ENCODE assay signal across 15 cellular contexts in the genomic region with DNA sequence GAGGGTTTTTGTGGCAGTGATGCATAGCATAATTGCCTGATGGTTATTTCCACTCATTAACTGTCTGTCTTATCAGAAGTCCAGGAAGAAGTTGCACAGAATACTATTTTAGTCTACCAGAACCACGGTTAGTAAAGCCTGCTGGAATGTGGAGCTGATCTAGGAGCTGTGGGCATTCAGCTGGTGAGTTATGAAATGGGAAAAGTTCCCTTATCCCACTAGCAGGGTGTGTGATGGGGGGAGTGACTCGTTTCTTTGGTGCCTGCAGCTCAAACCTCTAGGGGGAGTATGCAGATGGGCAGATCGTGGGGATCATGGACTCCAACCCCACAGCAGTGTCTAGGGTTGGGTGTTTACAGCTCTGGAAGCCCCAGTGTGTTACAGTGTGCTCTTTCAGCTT.
DNase-seq lines count a peak whose midpoint lies in the region; ATAC-seq, FAIRE-seq and TF ChIP-seq lines count a peak whose summit lies in the region.
"Had no signal": no experiment of that assay in that cellular context is flagged by ENCODE, and none has a peak within 500 bp of the region (broad histone marks: within the 10 kb centered on the region; RNA-seq: fewer than 3 reads in every experiment).

No MANE protein-coding gene starts in this region.

- H3K14ac ChIP-seq in H9 (ENCODE audit: insufficient read depth, low read length): no peak overlapping the region

- WGBS in H9 (ENCODE audit: extremely low coverage, insufficient read length, low lambda C conversion rate): no CpG with 5 or more reads among the region's 3 CpGs
- 0% methylated on average over 2 of the region's 3 CpGs for WGBS in GM12878 (ENCODE audit: insufficient coverage, insufficient replicate concordance, low lambda C conversion rate, missing lambda C conversion rate)

- no peak overlapping the region for H3K27ac Mint-ChIP-seq in H9
- H3K27ac Mint-ChIP-seq: activated B cell treated with CpG ODN at 0.5 μM for 24 hours; stimulated activated naive CD8-positive, alpha-beta T cell treated with anti-CD3 and anti-CD28 coated beads, Interleukin-15, amount 100 ng/mL, for 72 hours had no signal

- BruUV-seq in GM12878 (replicated peaks; lab: Mats Ljungman, UMichigan): no TSS peak

- no peak overlapping the region for H3K18ac ChIP-seq in H9 (ENCODE audit: insufficient read length, low read depth, low read length)

- no peaks in the 10 kb centered on the region for H3K23me2 ChIP-seq in H9 (ENCODE audit: insufficient read length, low read depth, low read length, poor library complexity, severe bottlenecking)

- POLR2A ChIA-PET in GM12878 (lab: Charles Lee): no interaction called here

- no peaks in the 10 kb centered on the region for H3K79me1 ChIP-seq in H9 (ENCODE audit: insufficient read depth, low read depth, low read length, poor library complexity, severe bottlenecking)

- H3K9me3 ChIP-seq in H9 (ENCODE audit: control insufficient read depth, low read depth, low read length): no peaks in the 10 kb centered on the region
- H3K9me3 ChIP-seq in GM12878 (replicated peaks; ENCODE audit: control insufficient read depth, insufficient read depth, low read length): no peaks in the 10 kb centered on the region
- no peaks in the 10 kb centered on the region for H3K9me3 ChIP-seq in vagina
- H3K9me3 ChIP-seq: SJSA1 had no signal

- no peak overlapping the region for H4K5ac ChIP-seq in H9 (ENCODE audit: insufficient read length, low read depth, low read length)

- H3K27ac ChIP-seq in H9 (ENCODE audit: insufficient read length, low read depth, low read length) (no peak overlapping the region), GM12878 (ENCODE audit: control insufficient read depth, insufficient read depth) (no peak overlapping the region), vagina (no peak overlapping the region)
- H3K27ac ChIP-seq: SJSA1 had no signal

- H3K27me3 ChIP-seq in H9 (ENCODE audit: insufficient read depth, low read length) (no peaks in the 10 kb centered on the region), GM12878 (replicated peaks in 1 of 2; ENCODE audit: control insufficient read depth in 2 of 2, insufficient read depth in 2 of 2, low read length in 1 of 2) (no peaks in the 10 kb centered on the region), vagina (no peaks in the 10 kb centered on the region)
- H3K27me3 ChIP-seq: SJSA1 had no signal

- H4K20me1 ChIP-seq in H9 (ENCODE audit: control insufficient read depth, insufficient read depth, insufficient read length): no peaks in the 10 kb centered on the region
- H4K20me1 ChIP-seq in GM12878 (ENCODE audit: control insufficient read depth, insufficient read depth): no peaks in the 10 kb centered on the region

- peak; percentile 73 for DNase-seq in AG20443 (ENCODE audit: low spot score)
- no peak for DNase-seq in H9
- DNase-seq in GM12878 (ENCODE audit: low read depth, low spot score): no peak
- DNase-seq in iPS-NIHi7 (ENCODE audit: extremely low spot score): peak; percentile 20
- DNase-seq in vagina (ENCODE audit: extremely low spot score in 2 of 2): no peak
- no peak for DNase-seq in NCI-H1436 (lab: John Stamatoyannopoulos, UW)
- DNase-seq in posterior cingulate gyrus: no peak
- DNase-seq: activated B cell treated with CpG ODN at 0.5 μM for 24 hours; activated T-cell treated with anti-CD3 and anti-CD28 coated beads, Interleukin-2, amount 50 U/mL, for 1 hour; amygdala; effector CD4-positive, alpha-beta T cell; NCI-H187 treated with DMSO at 0.1 percent for 48 hours; stimulated activated naive CD8-positive, alpha-beta T cell treated with anti-CD3 and anti-CD28 coated beads, Interleukin-15, amount 100 ng/mL, for 72 hours had no signal

- H2BK12ac ChIP-seq in H9 (ENCODE audit: insufficient read length, low read depth, low read length): no peak overlapping the region

- H2BK5ac ChIP-seq in H9 (ENCODE audit: insufficient read length, low read length): no peak overlapping the region

- RAD21 ChIA-PET in GM12878 (lab: Charles Lee; ENCODE audit: unreplicated experiment): no interaction called here

- H3K56ac ChIP-seq in H9 (ENCODE audit: insufficient read length, low read depth, low read length): no peak overlapping the region

- H3T11ph ChIP-seq in H9 (ENCODE audit: low read length): no peak overlapping the region

- H3K4me1 ChIP-seq in H9 (ENCODE audit: insufficient read depth, low read length): no peaks in the 10 kb centered on the region
- no peaks in the 10 kb centered on the region for H3K4me1 ChIP-seq in GM12878 (ENCODE audit: control insufficient read depth, insufficient read depth, low read length)
- no peaks in the 10 kb centered on the region for H3K4me1 ChIP-seq in vagina
- H3K4me1 ChIP-seq: SJSA1 had no signal

- H3K4me2 ChIP-seq in H9 (ENCODE audit: insufficient read depth, insufficient read length, low read length) (no peak overlapping the region), GM12878 (ENCODE audit: control insufficient read depth, insufficient read depth) (no peak overlapping the region)

- H3K4me3 ChIP-seq in GM12878 (no peak overlapping the region), vagina (no peak overlapping the region)
- H3K4me3 ChIP-seq: SJSA1 had no signal

- H3K36me3 Mint-ChIP-seq in H9 (ENCODE audit: insufficient read depth in 1 of 3, low read depth in 3 of 3): no peaks in the 10 kb centered on the region

- H3K9me3 Mint-ChIP-seq in H9: no peaks in the 10 kb centered on the region; a peak in 1 of 5 replicates
- H3K9me3 Mint-ChIP-seq: activated B cell treated with CpG ODN at 0.5 μM for 24 hours; stimulated activated naive CD8-positive, alpha-beta T cell treated with anti-CD3 and anti-CD28 coated beads, Interleukin-15, amount 100 ng/mL, for 72 hours had no signal

- H2AFZ ChIP-seq in H9 (ENCODE audit: low read length) (no peak overlapping the region), GM12878 (ENCODE audit: control insufficient read depth, low read depth, low read length) (no peak overlapping the region)

- H3K9ac ChIP-seq in H9 (ENCODE audit: extremely low read depth, insufficient read length, low read length) (no peak overlapping the region), GM12878 (ENCODE audit: control insufficient read depth, insufficient read depth, low read length) (no peak overlapping the region)

- TF ChIP-seq EP300 in GM12878 (IDR thresholded peaks at IDR 0.05; ENCODE audit: borderline replicate concordance in 1 of 2, control insufficient read depth in 1 of 2, low read depth in 2 of 2, low read length in 2 of 2): no peak

- CTCF ChIA-PET in GM12878 (lab: Yijun Ruan, JAX): no interaction called here

- SMC1A ChIA-PET in GM12878 (lab: Charles Lee; ENCODE audit: uncharacterized antibody, unreplicated experiment): interaction anchor here (0.6 to 0.9 kb wide), 2 partner anchors 11 to 1788 kb away, joined by 3 read pairs; no protein-coding TSS in a partner anchor

- no peaks in the 10 kb centered on the region for H3K79me2 ChIP-seq in H9 (ENCODE audit: insufficient read depth, low read length)
- H3K79me2 ChIP-seq in GM12878 (ENCODE audit: control insufficient read depth, insufficient read depth, low read length): no peaks in the 10 kb centered on the region

- no peak overlapping the region for H3K4me3 Mint-ChIP-seq in H9
- H3K4me3 Mint-ChIP-seq: activated B cell treated with CpG ODN at 0.5 μM for 24 hours; stimulated activated naive CD8-positive, alpha-beta T cell treated with anti-CD3 and anti-CD28 coated beads, Interleukin-15, amount 100 ng/mL, for 72 hours had no signal

- TF ChIP-seq POLR2A in GM12878 (IDR thresholded peaks at IDR 0.05; ENCODE audit: low read depth, low read length): no peak
- TF ChIP-seq POLR2A in vagina (IDR thresholded peaks at IDR 0.05): no peak

- H3K27me3 Mint-ChIP-seq in H9 (ENCODE audit: low read depth): no peaks in the 10 kb centered on the region

- H3K23ac ChIP-seq in H9 (ENCODE audit: insufficient read length, low read depth, low read length): no peak overlapping the region

- TF ChIP-seq RAD21 in GM12878 (IDR thresholded peaks at IDR 0.05; ENCODE audit: insufficient read depth, low read depth, low read length): 0 out of 2 replicates have a peak, but pooled peaks have one; percentile 15

- peak; percentile 40; the same call in 1 of the 3 replicates for ATAC-seq in GM12878
- ATAC-seq in HG02642 (IDR thresholded peaks at IDR 0.05; ENCODE audit: poor library complexity, unreplicated experiment): no peak
- ATAC-seq: stimulated activated naive CD8-positive, alpha-beta T cell treated with anti-CD3 and anti-CD28 coated beads, Interleukin-15, amount 100 ng/mL, for 72 hours had no signal

- intact Hi-C loops in GM12878 (cut with micrococcal nuclease; ENCODE audit: unreplicated experiment) (no loop called here), vagina (cut with DNase I) (no loop called here), posterior cingulate gyrus (cut with DNase I) (no loop called here)

- in situ Hi-C loops in GM12878 (cut with MboI): no loop called here

- no peak overlapping the region for H4K91ac ChIP-seq in H9 (ENCODE audit: insufficient read length, low read depth, low read length)

- H2BK120ac ChIP-seq in H9 (ENCODE audit: low read depth, low read length, poor library complexity, severe bottlenecking): no peak overlapping the region

- H3K4me1 Mint-ChIP-seq in H9: no peaks in the 10 kb centered on the region
- H3K4me1 Mint-ChIP-seq: activated B cell treated with CpG ODN at 0.5 μM for 24 hours; stimulated activated naive CD8-positive, alpha-beta T cell treated with anti-CD3 and anti-CD28 coated beads, Interleukin-15, amount 100 ng/mL, for 72 hours had no signal

- no peak overlapping the region for H2BK20ac ChIP-seq in H9 (ENCODE audit: low read depth, low read length, poor library complexity, severe bottlenecking)

- no peak overlapping the region for H3K4ac ChIP-seq in H9 (ENCODE audit: low read depth, low read length)

- peak; percentile 44; the same call in 2 of the 3 replicates for TF ChIP-seq CTCF in H9 (conservative IDR thresholded peaks at IDR 0.05)
- TF ChIP-seq CTCF in GM12878 (IDR thresholded peaks at IDR 0.05 in 2 of 3, conservative IDR thresholded peaks at IDR 0.05 in 1 of 3; ENCODE audit: control insufficient read depth in 2 of 3, extremely low read depth in 1 of 3, insufficient read depth in 1 of 3, low read depth in 3 of 3, low read length in 3 of 3): no peak
- no peak for TF ChIP-seq CTCF in vagina (IDR thresholded peaks at IDR 0.05)

- H2AK5ac ChIP-seq in H9 (ENCODE audit: insufficient read length, low read length): no peak overlapping the region

- H3K36me3 ChIP-seq in GM12878 (ENCODE audit: control insufficient read depth in 2 of 2, insufficient read depth in 2 of 2, low read length in 1 of 2): no peaks in the 10 kb centered on the region
- no peaks in the 10 kb centered on the region for H3K36me3 ChIP-seq in vagina
- H3K36me3 ChIP-seq: SJSA1 had no signal

- no peak overlapping the region for H4K8ac ChIP-seq in H9 (replicated peaks; ENCODE audit: insufficient read length, low read depth, low read length)

- no peak for FAIRE-seq in GM12878 (lab: Jason Lieb, UNC)

- no peak overlapping the region for H2BK15ac ChIP-seq in H9 (ENCODE audit: low read depth, low read length)

TF ChIP-seq in GM12878, 131 proteins besides CTCF, POLR2A, EP300 and RAD21 (continues in another document):
- no peak for TF ChIP-seq POLR2AphosphoS2 (IDR thresholded peaks at IDR 0.05; ENCODE audit: low read depth, low read length)

Comparison
In these comparisons a context has a peak if more than half of its experiments do, and no peak if none do; other contexts are left out.
1. DNase-seq: peak in AG20443 (single experiment) and iPS-NIHi7 (single experiment); none in H9 (single experiment), GM12878 (single experiment), vagina (0 of 2), NCI-H1436 (single experiment) and posterior cingulate gyrus (0 of 10).